8 cellular contexts compared by ENCODE assay signal in genomic region chr14:71139058-71139946, GRCh38.
DNase-seq lines count a peak whose midpoint lies in the region; ATAC-seq and TF ChIP-seq lines count a peak whose summit lies in the region.

No MANE protein-coding gene starts in this region.

- TF ChIP-seq CTCF in C4-2B (conservative IDR thresholded peaks at IDR 0.05) (peak; percentile 94), HFF-Myc (IDR thresholded peaks at IDR 0.05; ENCODE audit: low read depth, low read length, missing control alignments) (peak; percentile 91), fibroblast of mammary gland (conservative IDR thresholded peaks at IDR 0.05; ENCODE audit: control insufficient read depth, insufficient read depth, low read depth, low read length) (peak; percentile 91), neural crest cell (conservative IDR thresholded peaks at IDR 0.05) (peak; percentile 96), suprapubic skin (IDR thresholded peaks at IDR 0.05) (peak; percentile 81 to 90)

- H3K27ac Mint-ChIP-seq in neural crest cell (ENCODE audit: unreplicated experiment): no peak overlapping the region

- 66% methylated on average over 33 of the region's 37 CpGs for WGBS in suprapubic skin

- H3K27me3 ChIP-seq in suprapubic skin: no peaks in the 10 kb centered on the region

- DNase-seq in HFF-Myc (ENCODE audit: extremely low read depth, low read depth): no peak
- peak; percentile 17 for DNase-seq in NOMO-1 treated with dmso at 0.1 percent for 144 hours (lab: John Stamatoyannopoulos, UW; ENCODE audit: unreplicated experiment)
- peak; percentile 76 for DNase-seq in activated T-cell treated with anti-CD3 and anti-CD28 coated beads, Interleukin-2, amount 50 U/mL, for 48 hours
- peak; percentile 59 for DNase-seq in fibroblast of mammary gland (ENCODE audit: low read depth)
- DNase-seq in neural crest cell (ENCODE audit: low read depth, low spot score): peak; percentile 60
- DNase-seq in suprapubic skin (ENCODE audit: low spot score in 2 of 2): peak in 1 of 2 donors; percentile 70

- H3K9me3 ChIP-seq in suprapubic skin: no peaks in the 10 kb centered on the region

- H3K36me3 ChIP-seq in suprapubic skin: no peaks in the 10 kb centered on the region

- H3K9me3 Mint-ChIP-seq in neural crest cell: peaks cover 5% of the 10 kb centered on the region

- TF ChIP-seq POLR2A in suprapubic skin (IDR thresholded peaks at IDR 0.05): no peak

- no peak overlapping the region for H3K4me3 ChIP-seq in HFF-Myc (replicated peaks; ENCODE audit: low read depth, low read length)
- peak overlapping the region; percentile 9 for H3K4me3 ChIP-seq in fibroblast of mammary gland (ENCODE audit: control insufficient read depth, low read depth, low read length)
- H3K4me3 ChIP-seq in suprapubic skin: no peak overlapping the region

- H3K27ac ChIP-seq in C4-2B (no peak overlapping the region), suprapubic skin (no peak overlapping the region)

- no peak for TF ChIP-seq EP300 in suprapubic skin (IDR thresholded peaks at IDR 0.05)

- no peaks in the 10 kb centered on the region for H3K27me3 Mint-ChIP-seq in neural crest cell (ENCODE audit: low read depth)

- peaks cover 5% of the 10 kb centered on the region for H3K4me1 Mint-ChIP-seq in neural crest cell

- H3K4me1 ChIP-seq in suprapubic skin: peaks cover 21% of the 10 kb centered on the region

- no peak for ATAC-seq in HG03565 (IDR thresholded peaks at IDR 0.05; ENCODE audit: unreplicated experiment)

- H3K4me3 Mint-ChIP-seq in neural crest cell: no peak overlapping the region

- no peaks in the 10 kb centered on the region for H3K36me3 Mint-ChIP-seq in neural crest cell (ENCODE audit: low read depth)
